ENCODE assay signal across 9 cellular contexts in the genomic region with DNA sequence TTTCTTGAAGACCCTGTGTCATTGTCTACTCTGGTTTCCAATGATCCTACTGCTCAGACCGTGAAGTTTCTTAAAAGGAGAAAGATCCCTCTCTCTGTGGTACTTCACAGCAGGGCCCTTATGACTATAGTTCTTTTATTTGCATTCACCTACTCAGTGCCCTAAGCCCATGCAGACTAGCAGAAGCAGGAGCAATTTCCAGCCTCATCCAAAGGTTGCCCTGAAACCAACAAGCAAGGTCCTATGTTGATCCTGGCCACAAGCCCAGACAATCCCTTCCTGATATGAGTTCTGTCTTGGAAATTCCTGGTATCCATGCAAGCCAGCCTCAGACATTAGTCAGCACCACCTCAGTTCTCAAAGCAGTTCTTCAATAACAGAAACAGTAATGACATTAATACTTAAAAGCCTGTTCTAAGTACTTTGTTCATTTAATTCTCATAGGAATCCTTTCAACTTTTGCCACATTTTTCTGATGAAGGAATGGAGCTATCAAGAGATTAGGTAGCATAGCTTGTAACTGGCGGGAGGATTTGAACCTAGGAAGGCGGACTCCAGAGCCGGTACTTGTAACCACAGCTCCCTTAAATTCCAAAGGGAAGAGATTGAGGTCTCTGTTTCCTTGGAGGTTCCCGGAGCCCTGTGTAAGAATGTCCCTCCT. TPM values are rescaled to one million over a fixed set of nuclear protein-coding genes. Genes with fewer than 3 reads are reported as not detected.
DNase-seq lines count a peak whose midpoint lies in the region; ATAC-seq, FAIRE-seq and TF ChIP-seq lines count a peak whose summit lies in the region.
"Had no signal": no experiment of that assay in that cellular context is flagged by ENCODE, and none has a peak within 500 bp of the region (broad histone marks: within the 10 kb centered on the region; RNA-seq: fewer than 3 reads in every experiment).

No MANE protein-coding gene starts in this region.

- BruUV-seq in K562 (replicated peaks; lab: Mats Ljungman, UMichigan): no TSS peak

- peak overlapping the region; percentile 74 for H2AFZ ChIP-seq in ACC112 (ENCODE audit: low read length, unreplicated experiment)
- H2AFZ ChIP-seq in K562 (ENCODE audit: low read depth, low read length): peak overlapping the region; percentile 47

- TF ChIP-seq EP300 in K562 (IDR thresholded peaks at IDR 0.05; ENCODE audit: low read length): no peak

- 0 out of 2 replicates have a peak, but pooled peaks cover 2% of the 10 kb centered on the region for H3K9me3 ChIP-seq in K562 (replicated peaks; ENCODE audit: control insufficient read depth, insufficient read depth, low read depth, low read length)

- peak overlapping the region in 1 of 2 experiments; percentile 10; a peak in 1 of 4 replicates for H3K9ac ChIP-seq in K562 (ENCODE audit: insufficient read depth in 1 of 2, low read depth in 2 of 2, low read length in 2 of 2)

- no peak for TF ChIP-seq CTCF in HFF-Myc (IDR thresholded peaks at IDR 0.05; ENCODE audit: low read depth, low read length, missing control alignments)
- no peak for TF ChIP-seq CTCF in K562 (IDR thresholded peaks at IDR 0.05 in 2 of 3, conservative IDR thresholded peaks at IDR 0.05 in 1 of 3; ENCODE audit: insufficient read depth in 2 of 3, low read depth in 1 of 3, low read length in 3 of 3)

- peak overlapping the region; percentile 46 for H3K4me3 ChIP-seq in ACC112 (ENCODE audit: low read depth, low read length)
- H3K4me3 ChIP-seq in HFF-Myc (replicated peaks; ENCODE audit: low read depth, low read length): no peak overlapping the region
- H3K4me3 ChIP-seq in K562: no peak overlapping the region

- H3K79me2 ChIP-seq in ACC112 (ENCODE audit: control insufficient read depth, insufficient read depth, low read length, unreplicated experiment): no peaks in the 10 kb centered on the region
- no peaks in the 10 kb centered on the region for H3K79me2 ChIP-seq in K562 (ENCODE audit: control insufficient read depth, insufficient read depth, low read length)

- no peak overlapping the region for H3K4me2 ChIP-seq in K562 (ENCODE audit: insufficient read depth, low read length)

- peak overlapping the region; percentile 94 for H3K27ac ChIP-seq in ACC112 (ENCODE audit: low read depth, low read length)
- no peak overlapping the region for H3K27ac ChIP-seq in K562 (ENCODE audit: extremely low read depth, low read depth, low read length)

- POLR2A ChIA-PET in K562 (lab: Yijun Ruan, JAX): no interaction called here

- H3K4me1 ChIP-seq in ACC112 (ENCODE audit: control insufficient read depth, insufficient read depth, low read length, unreplicated experiment) (peaks cover 41% of the 10 kb centered on the region), K562 (replicated peaks in 1 of 2; ENCODE audit: control insufficient read depth in 2 of 2, insufficient read depth in 2 of 2, low read length in 2 of 2) (peaks cover under 1 to 24% of the 10 kb centered on the region in 2 experiments; a peak in 3 of 5 replicates)

- H3K9me1 ChIP-seq in K562 (ENCODE audit: control insufficient read depth, insufficient read depth, low read length): no peaks in the 10 kb centered on the region

- TF ChIP-seq RAD21 in K562 (CRISPR knock-in tag; conservative IDR thresholded peaks at IDR 0.05 in 1 of 2, IDR thresholded peaks at IDR 0.05 in 1 of 2): no peak

- DNase-seq in HFF-Myc (ENCODE audit: extremely low read depth, low read depth) (peak; percentile 82), K562 (ENCODE audit: extremely low read depth in 1 of 4, low spot score in 3 of 4) (peak in 1 of 4 experiments; percentile 19), kidney glomerular epithelial cell (lab: John Stamatoyannopoulos, UW) (peak; percentile 97), HUDEP-2 (lab: John Stamatoyannopoulos, UW; ENCODE audit: unreplicated experiment in 76 of 76) (no peak)
- DNase-seq: T-helper 9 cell had no signal

- no peak for TF ChIP-seq POLR2A in K562 (conservative IDR thresholded peaks at IDR 0.05)

- H3K27me3 ChIP-seq in ACC112 (ENCODE audit: insufficient read depth, low read length): no peaks in the 10 kb centered on the region
- no peaks in the 10 kb centered on the region for H3K27me3 ChIP-seq in K562 (ENCODE audit: control insufficient read depth in 2 of 2, insufficient read depth in 2 of 2, low read length in 2 of 2)

- no peaks in the 10 kb centered on the region for H4K20me1 ChIP-seq in K562 (replicated peaks; ENCODE audit: control insufficient read depth, insufficient read depth, low read length)

- WGBS in K562 (ENCODE audit: insufficient coverage, low coverage, missing lambda C conversion rate): 66% methylated on average over 5 of the region's 5 CpGs

- FAIRE-seq in K562 (lab: Jason Lieb, UNC): peak; percentile 72

- no peaks in the 10 kb centered on the region for H3K36me3 ChIP-seq in ACC112 (ENCODE audit: insufficient read depth, low read length)
- H3K36me3 ChIP-seq in K562 (ENCODE audit: control insufficient read depth, insufficient read depth, low read length): peaks cover 6% of the 10 kb centered on the region; the same call in 2 of the 3 replicates

- CTCF ChIA-PET in K562 (lab: Yijun Ruan, JAX; ENCODE audit: low intra/inter-chr PET ratio): no interaction called here

- intact Hi-C loops in K562 (cut with micrococcal nuclease): no loop called here

- ATAC-seq in K562: peak; percentile 23
- ATAC-seq in GM21737 (IDR thresholded peaks at IDR 0.05; ENCODE audit: unreplicated experiment): no peak
- ATAC-seq in GM19395 (IDR thresholded peaks at IDR 0.05; ENCODE audit: unreplicated experiment): no peak
- ATAC-seq in HG03571 (IDR thresholded peaks at IDR 0.05; ENCODE audit: unreplicated experiment): no peak

- in situ Hi-C loops in K562 (cut with MboI): no loop called here

TF ChIP-seq in K562, 482 proteins besides CTCF, POLR2A, EP300 and RAD21:
- TF ChIP-seq TCF3 (CRISPR knock-in tag; IDR thresholded peaks at IDR 0.05) (0 out of 2 replicates have a peak, but pooled peaks have one; percentile 8), ZC3H11A (IDR thresholded peaks at IDR 0.05; ENCODE audit: low read depth, low read length) (no peak)
TF ChIP-seq in K562: peak in this region for 1.

RNA-seq across cellular contexts. Expression of a gene that starts 58.1 kb away (rescaled TPM):
- total RNA-seq in K562 (2011; cell fraction: chromatin; rRNA removed; ENCODE audit: low replicate concordance): 2.7 and 7.6 TPM in 2 replicates
- 2.2 and 3.4 TPM in 2 replicates for total RNA-seq in K562 (2011; cell fraction: nucleolus; rRNA removed)
- 5.1 and 5.6 TPM in 2 replicates for total RNA-seq in K562 (2011; cell fraction: nucleoplasm; rRNA removed)
- total RNA-seq in K562 (2014; rRNA removed) (3.9 and 5.1 TPM in 2 replicates), K562 (2014; rRNA removed; fragmentation: Illumina TruSeq; extraction: Trizol) (6.4 and 7.2 TPM in 2 replicates), K562 (2015; rRNA removed; fragmentation: Illumina TruSeq; extraction: Trizol) (4.8 and 6.7 TPM in 2 replicates), K562 (2021) (5.0 and 6.6 TPM in 2 replicates)
- polyA plus RNA-seq in K562 (2011; rRNA removed) (4.4 and 6.6 TPM in 2 replicates), K562 (2014; fragmentation: Illumina TruSeq; extraction: Trizol) (4.1 and 5.2 TPM in 2 replicates), K562 (2014; fragmentation: Nextera tagmentation; extraction: Ambion mirVana) (1 to 10 TPM in 1 of 2 experiments, under 1 TPM in 1; 0.69 to 1.2 TPM), K562 (2014; rRNA removed) (3.2 and 3.3 TPM in 2 replicates)
- 1.5 and 1.7 TPM in 2 replicates for polyA plus RNA-seq in K562 (2011; cell fraction: cytosol; rRNA removed)
- 2.2 and 2.9 TPM in 2 replicates for polyA plus RNA-seq in K562 (2011; cell fraction: nucleus; rRNA removed)
- polyA plus RNA-seq in K562 (2012): 2.9 and 5.6 TPM in 2 replicates
- 7.8 and 11.2 TPM in 2 replicates for polyA minus RNA-seq in K562 (2011; rRNA and poly(A)+ RNA removed)
- polyA minus RNA-seq in K562 (2011; cell fraction: cytosol; rRNA and poly(A)+ RNA removed): 2.1 and 7.0 TPM in 2 replicates
- polyA minus RNA-seq in K562 (2011; cell fraction: nucleus; rRNA and poly(A)+ RNA removed): 1.8 and 2.7 TPM in 2 replicates

Comparison
In these comparisons a context has a peak if more than half of its experiments do, and no peak if none do; other contexts are left out.
1. DNase-seq: peak in HFF-Myc (single experiment) and kidney glomerular epithelial cell (single experiment); none in HUDEP-2 (0 of 76).